In the genomic region with DNA sequence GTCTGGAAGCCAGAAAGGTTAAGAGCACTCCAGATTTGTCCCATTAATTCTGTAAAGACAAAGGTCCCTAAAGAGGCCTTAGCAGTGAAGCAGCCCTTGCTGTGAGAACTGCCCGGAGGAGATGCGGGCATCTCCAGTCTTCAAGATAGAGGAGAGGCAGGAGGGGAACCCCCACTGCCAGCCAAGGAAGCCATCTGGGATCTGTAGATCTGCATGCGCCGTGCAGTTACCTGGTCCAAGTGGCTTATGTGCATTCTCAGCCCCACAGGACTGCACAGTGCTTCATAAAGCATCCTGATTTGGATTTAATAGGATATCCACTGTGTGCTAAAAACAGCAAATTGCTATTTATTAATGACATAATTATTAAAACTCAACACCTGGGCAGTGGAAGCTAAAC, we compare ENCODE assay signal across 9 cellular contexts.
"Had no signal": no experiment of that assay in that cellular context is flagged by ENCODE, and none has a peak within 500 bp of the region (broad histone marks: within the 10 kb centered on the region; RNA-seq: fewer than 3 reads in every experiment).

No MANE protein-coding gene starts in this region.

- H3K9me3 ChIP-seq: HAP-1 had no signal

- H3K4me1 ChIP-seq: HAP-1 had no signal

- DNase-seq: GM23248, GOT3, H7, HFFc6, IMR-90, KG1 had no signal

- ATAC-seq: HCT116, K562 had no signal

- H3K36me3 ChIP-seq: HAP-1 had no signal

- H3K4me3 ChIP-seq: GM23248, HAP-1, K562 had no signal
